ENCODE assay signal across 7 cellular contexts in the genomic region with DNA sequence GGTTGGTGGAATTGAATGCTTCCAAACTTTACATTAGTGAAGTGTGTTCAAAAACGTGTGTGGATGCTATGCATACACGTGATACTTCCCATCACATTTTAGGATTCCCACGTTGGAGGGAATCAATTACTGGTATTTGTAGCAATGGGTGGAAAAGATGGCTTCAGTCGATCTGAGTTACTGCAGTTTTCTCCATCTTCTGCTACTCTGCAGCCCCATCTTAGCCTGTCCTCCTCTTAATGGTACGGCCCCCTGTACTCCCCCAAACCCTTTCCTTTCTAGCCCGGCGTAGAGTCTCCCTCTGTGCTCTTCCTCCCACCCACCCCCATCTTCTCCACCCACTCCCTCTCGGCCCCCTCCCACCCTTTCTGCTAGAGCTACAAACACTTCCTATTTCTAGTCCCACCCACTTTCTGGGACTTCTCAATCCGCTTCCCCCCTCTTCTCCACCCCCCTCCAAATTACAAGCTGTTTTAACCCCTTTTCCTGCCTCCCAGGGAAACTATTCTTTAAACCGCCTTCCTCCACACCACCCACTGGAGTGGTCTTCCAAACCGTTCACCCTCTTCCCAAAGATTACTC. TPM values are rescaled to one million over a fixed set of nuclear protein-coding genes. Genes with fewer than 3 reads are reported as not detected.
DNase-seq lines count a peak whose midpoint lies in the region; ATAC-seq and TF ChIP-seq lines count a peak whose summit lies in the region.

No MANE protein-coding gene starts in this region.

- H3K27ac Mint-ChIP-seq in activated naive CD4-positive, alpha-beta T cell treated with anti-CD3 and anti-CD28 coated beads, Interleukin-2, amount 50 U/mL, for 72 hours, result peak overlapping the region; percentile 94

- H3K9me3 Mint-ChIP-seq in activated naive CD4-positive, alpha-beta T cell treated with anti-CD3 and anti-CD28 coated beads, Interleukin-2, amount 50 U/mL, for 72 hours, result no peaks in the 10 kb centered on the region

- peaks cover 0 to 37% of the 10 kb centered on the region in 2 donors for H3K4me1 ChIP-seq in right atrium auricular region

- no peak for DNase-seq in GM06990 (ENCODE audit: extremely low read depth, insufficient read length)
- DNase-seq in NAMALWA (ENCODE audit: low spot score), result peak; percentile 50
- no peak for DNase-seq in activated naive CD4-positive, alpha-beta T cell treated with anti-CD3 and anti-CD28 coated beads, Interleukin-2, amount 50 U/mL, for 72 hours (ENCODE audit: low spot score in 2 of 2)
- DNase-seq in right atrium auricular region (ENCODE audit: low spot score), result no peak
- DNase-seq in sciatic nerve (ENCODE audit: low spot score), result no peak
- DNase-seq in activated CD4-positive, CD25-positive, alpha-beta regulatory T cell treated with anti-CD3 and anti-CD28 coated beads, Interleukin-2, amount 50 U/mL, for 72 hours, result no peak

- H3K4me3 ChIP-seq in GM06990 (replicated peaks; ENCODE audit: low read depth, low read length) (peak overlapping the region; percentile 97), right atrium auricular region (peak overlapping the region; percentile 66 to 95)

- H3K27me3 ChIP-seq in GM06990 (replicated peaks; ENCODE audit: control insufficient read depth, insufficient read depth, low read length), result no peaks in the 10 kb centered on the region
- H3K27me3 ChIP-seq in right atrium auricular region, result no peaks in the 10 kb centered on the region

- H3K9me3 ChIP-seq in right atrium auricular region, result no peaks in the 10 kb centered on the region

- intact Hi-C loops in sciatic nerve (cut with DNase I), result no loop called here

- no peak for ATAC-seq in activated naive CD4-positive, alpha-beta T cell treated with anti-CD3 and anti-CD28 coated beads, Interleukin-2, amount 50 U/mL, for 72 hours
- ATAC-seq in sciatic nerve (peak; percentile 10), esophagus mucosa (no peak)

- H3K36me3 Mint-ChIP-seq in activated naive CD4-positive, alpha-beta T cell treated with anti-CD3 and anti-CD28 coated beads, Interleukin-2, amount 50 U/mL, for 72 hours, result peaks cover 26 to 32% of the 10 kb centered on the region in 2 donors

- peak overlapping the region; percentile 83 to 92 for H3K27ac ChIP-seq in right atrium auricular region

- TF ChIP-seq CTCF in GM06990 (IDR thresholded peaks at IDR 0.05; ENCODE audit: insufficient read depth, low read length, poor library complexity, severe bottlenecking) (no peak), right atrium auricular region (IDR thresholded peaks at IDR 0.05) (no peak)

- H3K36me3 ChIP-seq in GM06990 (ENCODE audit: control insufficient read depth, insufficient read depth, low read length), result peaks cover under 1% of the 10 kb centered on the region
- peaks cover 5% of the 10 kb centered on the region for H3K36me3 ChIP-seq in right atrium auricular region

RNA-seq across cellular contexts. Expression of a gene that starts 1.1 kb away (rescaled TPM):
- total RNA-seq in activated naive CD4-positive, alpha-beta T cell treated with anti-CD3 and anti-CD28 coated beads, Interleukin-2, amount 50 U/mL, for 72 hours, result 100 to 1,000 TPM in 1 of 2 donors, 10 to 100 TPM in 1; 94.6 to 135 TPM
- total RNA-seq in right atrium auricular region (10 to 100 TPM; 49.4 to 60.5 TPM), sciatic nerve (65.1 TPM), esophagus mucosa (89.6 TPM)

RNA-seq across cellular contexts. Expression of a gene that starts 1.2 kb away (rescaled TPM):
- total RNA-seq in activated naive CD4-positive, alpha-beta T cell treated with anti-CD3 and anti-CD28 coated beads, Interleukin-2, amount 50 U/mL, for 72 hours, result 10 to 100 TPM; 56.0 to 86.7 TPM
- total RNA-seq in right atrium auricular region (10 to 100 TPM; 11.4 to 29.6 TPM), sciatic nerve (40.1 TPM), esophagus mucosa (30.2 TPM)

RNA-seq across cellular contexts. Expression of a gene that starts 25.8 kb away (rescaled TPM):
- under 1 TPM; 0.31 to 0.61 TPM for total RNA-seq in activated naive CD4-positive, alpha-beta T cell treated with anti-CD3 and anti-CD28 coated beads, Interleukin-2, amount 50 U/mL, for 72 hours
- total RNA-seq in right atrium auricular region (under 1 TPM; 0.11 to 0.28 TPM), sciatic nerve (2.7 TPM), esophagus mucosa (72.2 TPM)

RNA-seq across cellular contexts. Expression of a gene that starts 55.7 kb away (rescaled TPM):
- total RNA-seq in activated naive CD4-positive, alpha-beta T cell treated with anti-CD3 and anti-CD28 coated beads, Interleukin-2, amount 50 U/mL, for 72 hours, result 10 to 100 TPM; 12.7 to 21.2 TPM
- total RNA-seq in right atrium auricular region (10 to 100 TPM; 12.3 to 35.1 TPM), sciatic nerve (64.0 TPM), esophagus mucosa (25.2 TPM)

Comparison
In these comparisons a context has a peak if more than half of its experiments do, and no peak if none do; other contexts are left out.
1. RNA of a gene that starts 25.8 kb away (total RNA-seq): 72.2 TPM in esophagus mucosa (single experiment); 2.7 TPM in sciatic nerve (single experiment), 0.31 to 0.61 TPM in activated naive CD4-positive, alpha-beta T cell treated with anti-CD3 and anti-CD28 coated beads, Interleukin-2, amount 50 U/mL, for 72 hours and 0.11 to 0.28 TPM in right atrium auricular region; every median in the first group is over 10 times any median in the second.